3 cellular contexts compared by ENCODE assay signal in genomic region chr4:74058048-74058651, GRCh38.
A peak's percentile ranks its signal among the peaks of the same experiment; 100 is the strongest.
TF ChIP-seq lines count a peak whose summit lies in the region.

No MANE protein-coding gene starts in this region.

TF ChIP-seq in HCT116, 20 proteins besides CTCF, POLR2A, EP300 and RAD21:
- no peak for TF ChIP-seq YY1 (IDR thresholded peaks at IDR 0.05; ENCODE audit: extremely low read depth, insufficient replicate concordance, low read depth, low read length)
- TF ChIP-seq FOSL1 (IDR thresholded peaks at IDR 0.05; ENCODE audit: low read depth), result no peak
- TF ChIP-seq ZFX (IDR thresholded peaks at IDR 0.05), result no peak

TF ChIP-seq in K562, 482 proteins besides CTCF, POLR2A, EP300 and RAD21 (continues in another document):
- TF ChIP-seq CREB3 (tag; conservative IDR thresholded peaks at IDR 0.05; ENCODE audit: low read depth) (peak; percentile 55; the same call in 1 of the 2 replicates), CHAMP1 (IDR thresholded peaks at IDR 0.05) (0 out of 2 replicates have a peak, but pooled peaks have one; percentile 12), GTF2E2 (tag; IDR thresholded peaks at IDR 0.05) (peak; percentile 4; the same call in 1 of the 2 replicates), ILF3 (IDR thresholded peaks at IDR 0.05; ENCODE audit: borderline replicate concordance) (no peak), ZBTB2 (IDR thresholded peaks at IDR 0.05) (0 out of 2 replicates have a peak, but pooled peaks have one; percentile 17), NFRKB (IDR thresholded peaks at IDR 0.05; ENCODE audit: low read depth) (peak; percentile 80), DDX20 (tag; IDR thresholded peaks at IDR 0.05; ENCODE audit: low read depth) (peak; percentile 45; the same call in 1 of the 2 replicates), NR4A1 (CRISPR knock-in tag; IDR thresholded peaks at IDR 0.05) (no peak), NR4A1 (tag; IDR thresholded peaks at IDR 0.05) (peak; percentile 53; the same call in 1 of the 2 replicates), PTTG1 (tag; IDR thresholded peaks at IDR 0.05; ENCODE audit: low read depth) (peak; percentile 48; the same call in 1 of the 2 replicates), ZNF23 (CRISPR knock-in tag; IDR thresholded peaks at IDR 0.05) (0 out of 2 replicates have a peak, but pooled peaks have one; percentile 11), ELF2 (CRISPR knock-in tag; IDR thresholded peaks at IDR 0.05) (no peak), ILK (tag; IDR thresholded peaks at IDR 0.05; ENCODE audit: borderline replicate concordance, low read depth) (0 out of 2 replicates have a peak, but pooled peaks have one; percentile 42), ZNF512 (tag; IDR thresholded peaks at IDR 0.05) (peak; percentile 66), BRD9 (IDR thresholded peaks at IDR 0.05; ENCODE audit: low read depth, partially characterized antibody) (peak; percentile 80), ZNF644 (tag; IDR thresholded peaks at IDR 0.05; ENCODE audit: low read depth) (no peak), ZNF41 (CRISPR knock-in tag; conservative IDR thresholded peaks at IDR 0.05) (0 out of 2 replicates have a peak, but pooled peaks have one; percentile 24), ZNF766 (CRISPR knock-in tag; conservative IDR thresholded peaks at IDR 0.05) (peak; percentile 35; the same call in 1 of the 2 replicates), STAT5B (CRISPR knock-in tag; IDR thresholded peaks at IDR 0.05) (no peak), CXXC5 (CRISPR knock-in tag; IDR thresholded peaks at IDR 0.05) (0 out of 2 replicates have a peak, but pooled peaks have one; percentile 34), SMAD3 (CRISPR knock-in tag; conservative IDR thresholded peaks at IDR 0.05) (0 out of 2 replicates have a peak, but pooled peaks have one; percentile 2), PPARD (CRISPR knock-in tag; IDR thresholded peaks at IDR 0.05) (no peak), MEF2D (tag; conservative IDR thresholded peaks at IDR 0.05; ENCODE audit: low read depth) (0 out of 2 replicates have a peak, but pooled peaks have one; percentile 24), ZNF589 (CRISPR knock-in tag; IDR thresholded peaks at IDR 0.05; ENCODE audit: low read depth) (no peak), L3MBTL2 (IDR thresholded peaks at IDR 0.05) (0 out of 2 replicates have a peak, but pooled peaks have one; percentile 0), GATAD2A (IDR thresholded peaks at IDR 0.05) (no peak), SMARCA4 (IDR thresholded peaks at IDR 0.05) (0 out of 2 replicates have a peak, but pooled peaks have one; percentile 10), NBN (IDR thresholded peaks at IDR 0.05; ENCODE audit: low read depth) (0 out of 2 replicates have a peak, but pooled peaks have one; percentile 24), BRD4 (IDR thresholded peaks at IDR 0.05) (peak; percentile 26; the same call in 1 of the 2 replicates), MECOM (CRISPR knock-in tag; IDR thresholded peaks at IDR 0.05) (0 out of 2 replicates have a peak, but pooled peaks have one; percentile 36), NR2C1 (IDR thresholded peaks at IDR 0.05) (no peak), NR2C1 (tag; IDR thresholded peaks at IDR 0.05) (0 out of 2 replicates have a peak, but pooled peaks have one; percentile 33)

TF ChIP-seq in HEK293T, 16 proteins besides CTCF, POLR2A, EP300 and RAD21:
- TF ChIP-seq CTBP1 (IDR thresholded peaks at IDR 0.05; ENCODE audit: borderline replicate concordance), result no peak
- no peak for TF ChIP-seq ARNT (IDR thresholded peaks at IDR 0.05)
- TF ChIP-seq SUZ12 (IDR thresholded peaks at IDR 0.05), result no peak
- no peak for TF ChIP-seq BHLHE40 (IDR thresholded peaks at IDR 0.05; ENCODE audit: borderline replicate concordance)
- no peak for TF ChIP-seq ELF4 (IDR thresholded peaks at IDR 0.05)
- no peak for TF ChIP-seq TARDBP (IDR thresholded peaks at IDR 0.05)
- no peak for TF ChIP-seq NFRKB (IDR thresholded peaks at IDR 0.05)
- no peak for TF ChIP-seq FOXA1 (IDR thresholded peaks at IDR 0.05)
- no peak for TF ChIP-seq ZNF384 (IDR thresholded peaks at IDR 0.05)
- TF ChIP-seq FOXK2 (IDR thresholded peaks at IDR 0.05), result no peak
- no peak for TF ChIP-seq SP1 (IDR thresholded peaks at IDR 0.05)
- no peak for TF ChIP-seq FOXM1 (IDR thresholded peaks at IDR 0.05; ENCODE audit: borderline replicate concordance)
- no peak for TF ChIP-seq PKNOX1 (IDR thresholded peaks at IDR 0.05)
- TF ChIP-seq LEF1 (IDR thresholded peaks at IDR 0.05; ENCODE audit: borderline replicate concordance), result no peak
- no peak for TF ChIP-seq L3MBTL2 (conservative IDR thresholded peaks at IDR 0.05)
- no peak for TF ChIP-seq HDGF (IDR thresholded peaks at IDR 0.05; ENCODE audit: borderline replicate concordance)
